16 cellular contexts compared by ENCODE assay signal in the genomic region with DNA sequence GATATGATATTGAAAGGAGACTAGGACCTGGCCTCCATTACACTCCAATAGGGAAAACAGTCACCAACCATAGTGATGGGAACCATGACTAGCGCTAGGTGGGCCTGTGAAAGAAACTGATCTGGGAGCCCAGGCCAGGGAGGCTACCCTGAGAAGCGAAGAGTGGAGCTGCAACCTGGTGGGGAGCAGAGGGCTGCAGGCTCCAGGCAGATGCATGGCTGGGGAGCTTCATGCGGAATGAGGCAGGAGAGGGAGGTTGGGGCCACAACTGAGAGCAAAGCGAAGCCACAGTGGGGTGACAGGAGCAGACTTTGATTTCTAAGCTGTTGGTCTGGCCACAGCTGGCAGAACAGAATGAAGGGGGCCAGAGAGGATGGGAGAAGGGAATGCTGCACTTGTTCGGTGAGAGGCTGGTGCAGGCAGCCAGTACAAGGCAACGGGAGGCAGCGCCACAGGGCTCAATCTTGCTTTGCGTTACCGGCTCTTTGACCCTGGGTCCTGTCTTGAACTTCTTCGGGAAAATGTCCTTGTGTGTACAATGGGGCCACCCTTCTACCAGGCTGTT.
DNase-seq lines count a peak whose midpoint lies in the region; ATAC-seq and TF ChIP-seq lines count a peak whose summit lies in the region.
"Had no signal": no experiment of that assay in that cellular context is flagged by ENCODE, and none has a peak within 500 bp of the region (broad histone marks: within the 10 kb centered on the region; RNA-seq: fewer than 3 reads in every experiment).

No MANE protein-coding gene starts in this region.

- no peak overlapping the region for H3K4me3 ChIP-seq in left ventricle myocardium inferior
- no peak overlapping the region for H3K4me3 ChIP-seq in heart left ventricle
- H3K4me3 ChIP-seq: BLaER1, HAP-1 had no signal

- no peaks in the 10 kb centered on the region for H3K36me3 ChIP-seq in left ventricle myocardium inferior
- H3K36me3 ChIP-seq in heart left ventricle, result peaks cover 0 to 5% (median 0%) of the 10 kb centered on the region in 9 donors
- H3K36me3 ChIP-seq: BLaER1, HAP-1 had no signal

- H3K4me1 ChIP-seq in left ventricle myocardium inferior (peaks cover 52% of the 10 kb centered on the region), heart left ventricle (peaks cover 3 to 47% (median 20%) of the 10 kb centered on the region in 12 donors)
- H3K4me1 ChIP-seq: BLaER1, Caco-2, HAP-1 had no signal

- TF ChIP-seq POLR2A in heart left ventricle (IDR thresholded peaks at IDR 0.05), result no peak

- H3K27me3 ChIP-seq in left ventricle myocardium inferior (ENCODE audit: low read depth) (no peaks in the 10 kb centered on the region), heart left ventricle (no peaks in the 10 kb centered on the region)
- H3K27me3 ChIP-seq: BLaER1 had no signal

- TF ChIP-seq CTCF in left ventricle myocardium inferior (IDR thresholded peaks at IDR 0.05; ENCODE audit: borderline replicate concordance) (no peak), heart left ventricle (IDR thresholded peaks at IDR 0.05) (no peak), GM10266 (IDR thresholded peaks at IDR 0.05; ENCODE audit: control insufficient read depth, insufficient read depth, low read depth, missing control alignments) (no peak)

- peak overlapping the region; percentile 84 for H3K27ac ChIP-seq in left ventricle myocardium inferior (replicated peaks)
- H3K27ac ChIP-seq in heart left ventricle, result peak overlapping the region in 3 of 12 donors; percentile 23 to 84 (median 70)
- H3K27ac ChIP-seq: BLaER1 had no signal

- intact Hi-C loops in left ventricle myocardium inferior (cut with micrococcal nuclease) (no loop called here), heart left ventricle (cut with DNase I) (no loop called here), sciatic nerve (cut with DNase I) (no loop called here)

- ATAC-seq in heart left ventricle (no peak), sciatic nerve (no peak), GM18517 (IDR thresholded peaks at IDR 0.05; ENCODE audit: unreplicated experiment) (no peak), GM21529 (IDR thresholded peaks at IDR 0.05; ENCODE audit: unreplicated experiment) (no peak)

- WGBS in heart left ventricle, 4 donors, result 89 to 96% (median 91%) methylated on average over 9 to 10 of the region's 10 CpGs

- DNase-seq in left ventricle myocardium inferior (no peak), heart left ventricle (no peak), islet precursor cell (peak; percentile 40), sciatic nerve (ENCODE audit: low spot score) (peak; percentile 32), GM10266 (ENCODE audit: extremely low spot score) (no peak)
- DNase-seq: 8988T; AML-193; Caco-2; CD8-positive, alpha-beta memory T cell; DND-41; GDM1; GOT3 had no signal

- H3K9me3 ChIP-seq in left ventricle myocardium inferior (replicated peaks) (no peaks in the 10 kb centered on the region), heart left ventricle (no peaks in the 10 kb centered on the region)
- H3K9me3 ChIP-seq: BLaER1, Caco-2, HAP-1 had no signal

Comparison
In these comparisons a context has a peak if more than half of its experiments do, and no peak if none do; other contexts are left out.
1. DNase-seq: peak in islet precursor cell (single experiment) and sciatic nerve (single experiment); none in left ventricle myocardium inferior (single experiment), heart left ventricle (0 of 5) and GM10266 (single experiment).